Comparison of ENCODE assay signal across 8 cellular contexts in genomic region chr3:57555738-57556458, GRCh38. TPM values are rescaled to one million over a fixed set of nuclear protein-coding genes. Genes with fewer than 3 reads are reported as not detected.
A peak's percentile ranks its signal among the peaks of the same experiment; 100 is the strongest.
DNase-seq lines count a peak whose midpoint lies in the region; ATAC-seq and FAIRE-seq lines count a peak whose summit lies in the region.

PDE12 (plus strand) TSS chr3:57556274; CDS start chr3:57556380, 106 bp downstream.

- peak within 1 kb of the TSS; percentile 87 for H3K4me3 Mint-ChIP-seq in activated CD4-positive, alpha-beta T cell treated with anti-CD3 and anti-CD28 coated beads, Interleukin-2, amount 10 ng/mL, durations not matched to agents 7 days and 5 days

- H3K9me3 ChIP-seq in BLaER1: no peaks in the 10 kb centered on the region

- no peaks in the 10 kb centered on the region for H3K27me3 Mint-ChIP-seq in activated CD4-positive, alpha-beta T cell treated with anti-CD3 and anti-CD28 coated beads, Interleukin-2, amount 10 ng/mL, durations not matched to agents 7 days and 5 days

- no peaks in the 10 kb centered on the region for H3K27me3 ChIP-seq in BLaER1

- H3K27ac ChIP-seq in BLaER1: peak within 1 kb of the TSS; percentile 97

- no peaks in the 10 kb centered on the region for H3K9me3 Mint-ChIP-seq in activated CD4-positive, alpha-beta T cell treated with anti-CD3 and anti-CD28 coated beads, Interleukin-2, amount 10 ng/mL, durations not matched to agents 7 days and 5 days

- peak; percentile 96 for FAIRE-seq in GM19239 (lab: Jason Lieb, UNC)

- peak; percentile 71 for DNase-seq in GM19239 (ENCODE audit: insufficient read length, low spot score)
- peak; percentile 90 for DNase-seq in NCI-H69 (lab: John Stamatoyannopoulos, UW)
- peak; percentile 85 for DNase-seq in activated CD4-positive, alpha-beta T cell treated with anti-CD3 and anti-CD28 coated beads, Interleukin-2, amount 10 ng/mL, durations not matched to agents 7 days and 5 days
- DNase-seq in dedifferentiated amniotic fluid mesenchymal stem cell (ENCODE audit: extremely low spot score): peak; percentile 84
- DNase-seq in left lobe of liver (ENCODE audit: low spot score): peak; percentile 89
- peak; percentile 81 to 84 for DNase-seq in stimulated activated CD4-positive, alpha-beta T cell treated with anti-CD3 and anti-CD28 coated beads, Interleukin-2, amount 100 ng/mL, for 24 hours

- H3K36me3 Mint-ChIP-seq in activated CD4-positive, alpha-beta T cell treated with anti-CD3 and anti-CD28 coated beads, Interleukin-2, amount 10 ng/mL, durations not matched to agents 7 days and 5 days (ENCODE audit: low read depth): peaks cover 33% of the 10 kb centered on the region

- peaks cover 27% of the 10 kb centered on the region for H3K36me3 ChIP-seq in BLaER1

- peaks cover 45% of the 10 kb centered on the region for H4K20me1 ChIP-seq in BLaER1

- peak within 1 kb of the TSS; percentile 92 for H3K4me3 ChIP-seq in BLaER1

- POLR2A ChIA-PET in activated CD4-positive, alpha-beta T cell treated with anti-CD3 and anti-CD28 coated beads, Interleukin-2, amount 10 ng/mL, durations not matched to agents 7 days and 5 days (lab: Charles Lee): interaction anchor here (0.6 kb wide), 2 partner anchors 40 to 270 kb away, joined by 3 read pairs; no protein-coding TSS in a partner anchor

- H3K4me1 Mint-ChIP-seq in activated CD4-positive, alpha-beta T cell treated with anti-CD3 and anti-CD28 coated beads, Interleukin-2, amount 10 ng/mL, durations not matched to agents 7 days and 5 days: peaks cover 39% of the 10 kb centered on the region

- peak within 1 kb of the TSS; percentile 97 for H3K4me2 ChIP-seq in BLaER1

- H3K4me1 ChIP-seq in BLaER1: peaks cover 42% of the 10 kb centered on the region

- H3K27ac Mint-ChIP-seq in activated CD4-positive, alpha-beta T cell treated with anti-CD3 and anti-CD28 coated beads, Interleukin-2, amount 10 ng/mL, durations not matched to agents 7 days and 5 days: peak within 1 kb of the TSS; percentile 99

- peak; percentile 75 for ATAC-seq in HG03442 (IDR thresholded peaks at IDR 0.05; ENCODE audit: unreplicated experiment)
- peak; percentile 92 for ATAC-seq in left lobe of liver

- H3K9ac ChIP-seq in BLaER1: peak within 1 kb of the TSS; percentile 96

- CTCF ChIA-PET in activated CD4-positive, alpha-beta T cell treated with anti-CD3 and anti-CD28 coated beads, Interleukin-2, amount 10 ng/mL, durations not matched to agents 7 days and 5 days (lab: Charles Lee): interaction anchor here (0.5 to 1.9 kb wide), 4 partner anchors 10 to 676 kb away, joined by 3 to 5 read pairs (median 4); no protein-coding TSS in a partner anchor

RNA-seq across cellular contexts. Expression of gene PDE12, which starts in this region (rescaled TPM):
- 10 to 100 TPM; 24.5 to 26.8 TPM for total RNA-seq in activated CD4-positive, alpha-beta T cell treated with anti-CD3 and anti-CD28 coated beads, Interleukin-2, amount 10 ng/mL, durations not matched to agents 7 days and 5 days
- total RNA-seq in left lobe of liver: 13.3 TPM

Comparison
In these comparisons a context has a peak if more than half of its experiments do, and no peak if none do; other contexts are left out.
1. Peak in every context shown above with its lines: DNase-seq, ATAC-seq, H3K4me3 ChIP-seq and H3K27ac ChIP-seq.